In genomic region chr1:117546467-117546866, GRCh38 we compare ENCODE assay signal across 28 cellular contexts.
"Had no signal": no experiment of that assay in that cellular context is flagged by ENCODE, and none has a peak within 500 bp of the region (broad histone marks: within the 10 kb centered on the region; RNA-seq: fewer than 3 reads in every experiment).

No MANE protein-coding gene starts in this region.

- H3K4me1 ChIP-seq: neural progenitor cell, spleen, suprapubic skin, testis, transverse colon, upper lobe of right lung, uterus had no signal

- H3K27ac ChIP-seq: neural progenitor cell, ovary, parathyroid adenoma, psoas muscle, skin epidermis, spleen, suprapubic skin, testis, tibial artery, transverse colon, upper lobe of right lung, uterus had no signal

- H3K4me2 ChIP-seq: neural progenitor cell, smooth muscle cell had no signal

- H3K27me3 ChIP-seq: neural progenitor cell, ovary, spleen, suprapubic skin, testis, tibial artery, transverse colon, upper lobe of right lung, uterus had no signal

- DNase-seq: natural killer cell; occipital lobe; ovary; posterior cingulate gyrus; psoas muscle; right cardiac atrium; spleen; stimulated activated CD4-positive, alpha-beta T cell treated with anti-CD3 and anti-CD28 coated beads, Interleukin-12 subunit alpha, Interleukin-12 subunit beta, amount 100 ng/mL, for 4 hours; stimulated activated CD4-positive, alpha-beta T cell treated with anti-CD3 and anti-CD28 coated beads, Interleukin-1b, Interleukin-23, amount 100 ng/mL, for 48 hours; stimulated activated CD4-positive, alpha-beta T cell treated with anti-CD3 and anti-CD28 coated beads, Interleukin-4, amount 100 ng/mL, for 1 hour; stimulated activated CD4-positive, alpha-beta T cell treated with anti-CD3 and anti-CD28 coated beads, Interleukin-4, amount 100 ng/mL, for 4 hours; stimulated activated CD8-positive, alpha-beta memory T cell treated with anti-CD3 and anti-CD28 coated beads, Interleukin-4, amount 100 ng/mL, for 48 hours; stimulated activated naive CD4-positive, alpha-beta T cell; stimulated activated naive CD8-positive, alpha-beta T cell treated with anti-CD3 and anti-CD28 coated beads, Interleukin-15, amount 100 ng/mL, for 72 hours; stimulated activated naive CD8-positive, alpha-beta T cell treated with anti-CD3 and anti-CD28 coated beads, Interleukin-15, Interleukin-2, amounts not matched to agents 100 U/mL and 50 U/mL, for 24 hours; substantia nigra; testis; tibial artery; transverse colon; upper lobe of right lung; uterus had no signal

- ATAC-seq: natural killer cell; right cardiac atrium; sciatic nerve; stimulated activated memory B cell treated with anti-CD40 and anti-IgM and Interleukin-4, amounts not matched to agents 10 μg/mL and 1 μg/mL and 100 μg/mL, for 72 hours; stimulated activated naive CD8-positive, alpha-beta T cell treated with anti-CD3 and anti-CD28 coated beads, Interleukin-15, amount 100 ng/mL, for 72 hours; stimulated activated naive CD8-positive, alpha-beta T cell treated with anti-CD3 and anti-CD28 coated beads, Interleukin-15, Interleukin-2, amounts not matched to agents 100 U/mL and 50 U/mL, for 24 hours; upper lobe of right lung had no signal

- H3K4me3 ChIP-seq: neural progenitor cell, ovary, psoas muscle, skin epidermis, smooth muscle cell, spleen, suprapubic skin, testis, tibial artery, transverse colon, upper lobe of right lung, uterus had no signal

- H3K9me3 ChIP-seq: ovary, psoas muscle, spleen, suprapubic skin, testis, tibial artery, transverse colon, upper lobe of right lung, uterus had no signal

- H3K9ac ChIP-seq: neural progenitor cell, parathyroid adenoma had no signal

- H3K36me3 ChIP-seq: neural progenitor cell, ovary, spleen, suprapubic skin, tibial artery, transverse colon, upper lobe of right lung, uterus had no signal

- H2AFZ ChIP-seq: neural progenitor cell, parathyroid adenoma had no signal

- H3K79me2 ChIP-seq: parathyroid adenoma had no signal
